24 cellular contexts compared by ENCODE assay signal in the genomic region with DNA sequence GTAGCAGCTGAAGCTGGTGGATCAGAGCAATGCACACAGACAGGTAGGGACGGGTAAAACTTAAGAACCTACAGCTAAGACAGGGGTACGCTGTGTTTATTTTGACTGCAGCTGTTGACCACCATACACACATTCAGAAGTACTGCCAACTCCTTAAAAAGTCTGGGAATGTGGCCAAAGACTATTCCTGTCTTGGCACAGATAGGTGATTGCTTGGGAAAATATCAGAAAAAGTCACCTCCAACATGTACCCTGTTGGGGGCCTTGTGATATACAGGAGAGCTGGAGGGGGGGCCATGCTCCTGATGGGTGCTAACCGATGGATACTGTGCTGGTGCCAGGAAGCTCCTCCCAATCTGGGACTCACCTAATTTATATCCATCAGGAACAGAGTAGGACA.
DNase-seq lines count a peak whose midpoint lies in the region; ATAC-seq and TF ChIP-seq lines count a peak whose summit lies in the region.
"Had no signal": no experiment of that assay in that cellular context is flagged by ENCODE, and none has a peak within 500 bp of the region (broad histone marks: within the 10 kb centered on the region; RNA-seq: fewer than 3 reads in every experiment).

No MANE protein-coding gene starts in this region.

- no peaks in the 10 kb centered on the region for H3K36me3 ChIP-seq in fibroblast of lung (ENCODE audit: control insufficient read depth, insufficient read depth, low read length)

- ATAC-seq in HG03442 (IDR thresholded peaks at IDR 0.05; ENCODE audit: unreplicated experiment) = no peak
- no peak for ATAC-seq in HG02610 (IDR thresholded peaks at IDR 0.05; ENCODE audit: unreplicated experiment)
- no peak for ATAC-seq in GM19463 (IDR thresholded peaks at IDR 0.05; ENCODE audit: unreplicated experiment)
- ATAC-seq: activated CD4-positive, alpha-beta T cell treated with anti-CD3 and anti-CD28 coated beads for 36 hours; left colon; stimulated activated naive CD8-positive, alpha-beta T cell treated with anti-CD3 and anti-CD28 coated beads, Interleukin-15, Interleukin-2, amounts not matched to agents 100 U/mL and 50 U/mL, for 24 hours had no signal

- H4K20me1 ChIP-seq in fibroblast of lung (ENCODE audit: control insufficient read depth, extremely low read depth, insufficient read depth, low read length) = no peaks in the 10 kb centered on the region

- no peaks in the 10 kb centered on the region for H3K79me2 ChIP-seq in fibroblast of lung (ENCODE audit: control insufficient read depth, insufficient read depth, low read length)

- no peak overlapping the region for H3K27ac ChIP-seq in fibroblast of lung (ENCODE audit: insufficient read depth, low read length)
- H3K27ac ChIP-seq: 22Rv1, C4-2B, epithelial cell of prostate, testis had no signal

- TF ChIP-seq CTCF in fibroblast of lung (conservative IDR thresholded peaks at IDR 0.05 in 1 of 2, IDR thresholded peaks at IDR 0.05 in 1 of 2; ENCODE audit: low read depth in 1 of 2, low read length in 2 of 2) = no peak

- H3K9me3 ChIP-seq in fibroblast of lung (ENCODE audit: control insufficient read depth, insufficient read depth, low read depth, low read length) = no peaks in the 10 kb centered on the region
- H3K9me3 ChIP-seq: testis had no signal

- DNase-seq in DMS79 treated with DMSO at 0.1 percent for 48 hours (lab: John Stamatoyannopoulos, UW) (peak; percentile 41), DMS79 (lab: John Stamatoyannopoulos, UW) (no peak), NCI-H1105 treated with DMSO at 0.1 percent for 48 hours (lab: John Stamatoyannopoulos, UW) (peak; percentile 76), fibroblast of lung (ENCODE audit: low read depth in 2 of 2) (peak; percentile 48 to 51), pons (ENCODE audit: low spot score) (peak; percentile 7)
- DNase-seq: activated CD4-positive, alpha-beta T cell treated with anti-CD3 and anti-CD28 coated beads for 36 hours; activated gamma-delta T cell; effector CD4-positive, alpha-beta T cell; foreskin fibroblast; HFFc6; KG1; left colon; mesendoderm; NCI-H146; NCI-H226; NCI-H82; stimulated activated naive CD8-positive, alpha-beta T cell treated with anti-CD3 and anti-CD28 coated beads, Interleukin-15, Interleukin-2, amounts not matched to agents 100 U/mL and 50 U/mL, for 24 hours; testis had no signal

- H3K4me1 ChIP-seq in fibroblast of lung (ENCODE audit: control insufficient read depth, extremely low read depth, insufficient read depth, low read length) = no peaks in the 10 kb centered on the region
- H3K4me1 ChIP-seq: testis had no signal

- no peak overlapping the region for H3K9ac ChIP-seq in fibroblast of lung (ENCODE audit: insufficient read depth, low read length)

- H3K27me3 ChIP-seq in fibroblast of lung (ENCODE audit: control insufficient read depth, insufficient read depth, low read length) = no peaks in the 10 kb centered on the region
- H3K27me3 ChIP-seq: testis had no signal

- H3K4me3 ChIP-seq in fibroblast of lung (replicated peaks in 1 of 4; ENCODE audit: control extremely low read depth in 1 of 4, insufficient read depth in 1 of 4, low read depth in 3 of 4, low read length in 4 of 4) = no peak overlapping the region
- H3K4me3 ChIP-seq: testis had no signal

- no peak overlapping the region for H3K4me2 ChIP-seq in fibroblast of lung (ENCODE audit: extremely low read depth, insufficient read depth, low read length)

- no peak overlapping the region for H2AFZ ChIP-seq in fibroblast of lung (ENCODE audit: low read length)
